8 cellular contexts compared by ENCODE assay signal in genomic region chr17:43360376-43360738, GRCh38. TPM values are rescaled to one million over a fixed set of nuclear protein-coding genes. Genes with fewer than 3 reads are reported as not detected.
DNase-seq lines count a peak whose midpoint lies in the region; ATAC-seq and TF ChIP-seq lines count a peak whose summit lies in the region.

No MANE protein-coding gene starts in this region.

- ATAC-seq in GM19035 (IDR thresholded peaks at IDR 0.05; ENCODE audit: unreplicated experiment) = peak; percentile 28
- peak; percentile 12 for ATAC-seq in Right ventricle myocardium superior (ENCODE audit: poor library complexity)
- ATAC-seq in psoas muscle = peak in 3 of 4 donors; percentile 38 to 49 (median 49)

- H3K27me3 ChIP-seq in HUES6 (ENCODE audit: control insufficient read depth, insufficient read depth, low read length) (peaks cover 41% of the 10 kb centered on the region), psoas muscle (ENCODE audit: insufficient read depth in 3 of 3, low read length in 2 of 3) (no peaks in the 10 kb centered on the region)

- no peak overlapping the region for H3K27ac ChIP-seq in HUES6 (ENCODE audit: low read depth, low read length)
- H3K27ac ChIP-seq in psoas muscle = peak overlapping the region; percentile 94

- H3K4me3 ChIP-seq in HUES6 (ENCODE audit: low read depth, low read length) (peak overlapping the region; percentile 67), psoas muscle (peak overlapping the region; percentile 81)

- WGBS in psoas muscle, 3 donors = 0 to 45% (median 19%) methylated on average over 18 of the region's 18 CpGs

- peaks cover 15% of the 10 kb centered on the region; the same call in 1 of the 2 replicates for H3K4me1 ChIP-seq in HUES6 (ENCODE audit: control insufficient read depth, insufficient read depth, low read length)
- H3K4me1 ChIP-seq in psoas muscle = peaks cover 42% of the 10 kb centered on the region

- intact Hi-C loops in Right ventricle myocardium superior (cut with DNase I) = no loop called here
- intact Hi-C loops in psoas muscle (cut with DNase I) = no loop called here
- intact Hi-C loops in posterior vena cava (cut with DNase I) = no loop called here

- no peaks in the 10 kb centered on the region; the same call in 1 of the 2 replicates for H3K36me3 ChIP-seq in HUES6 (ENCODE audit: control insufficient read depth, insufficient read depth, low read length)
- no peaks in the 10 kb centered on the region for H3K36me3 ChIP-seq in psoas muscle (ENCODE audit: insufficient read depth in 1 of 2, low read depth in 1 of 2)

- DNase-seq in A172 (ENCODE audit: low spot score) = peak; percentile 83
- peak; percentile 90 to 92 for DNase-seq in SHP77 (lab: John Stamatoyannopoulos, UW)
- DNase-seq in activated naive CD4-positive, alpha-beta T cell treated with Interleukin-2 at 50 U/mL for 16 hours = peak; percentile 75
- no peak for DNase-seq in Right ventricle myocardium superior
- DNase-seq in psoas muscle = no peak
- DNase-seq in posterior vena cava (ENCODE audit: low spot score) = no peak

- no peak for TF ChIP-seq CTCF in psoas muscle (IDR thresholded peaks at IDR 0.05)

- H3K9ac ChIP-seq in HUES6 (ENCODE audit: low read length) = peak overlapping the region; percentile 71

- H3K9me3 ChIP-seq in HUES6 (ENCODE audit: control insufficient read depth, insufficient read depth, low read depth, low read length) (no peaks in the 10 kb centered on the region), psoas muscle (no peaks in the 10 kb centered on the region)

RNA-seq across cellular contexts. Expression of gene ARL4D, which starts 38.4 kb away (rescaled TPM):
- total RNA-seq in A172 (2014; rRNA removed; shearing (Covaris generic)) = 7.1 and 9.8 TPM in 2 replicates
- total RNA-seq in Right ventricle myocardium superior (7.0 TPM), psoas muscle (1 to 10 TPM in 3 of 4 donors, under 1 TPM in 1; 0.69 to 1.8 (median 1.4) TPM), posterior vena cava (10 to 100 TPM; 16.1 to 24.3 TPM)
- 1 to 10 TPM; 1.3 to 6.5 (median 2.4) TPM for polyA plus RNA-seq in psoas muscle

Comparison
In these comparisons a context has a peak if more than half of its experiments do, and no peak if none do; other contexts are left out.
1. DNase-seq: peak in A172 (single experiment), SHP77 (2 of 2) and activated naive CD4-positive, alpha-beta T cell treated with Interleukin-2 at 50 U/mL for 16 hours (single experiment); none in Right ventricle myocardium superior (single experiment), psoas muscle (0 of 2) and posterior vena cava (single experiment).
2. Peak in every context shown above with its lines, with median percentiles within 50 percentile points of each other: ATAC-seq.